Comparison of ENCODE assay signal across 20 cellular contexts in genomic region chr17:46863383-46864121, GRCh38. TPM values are rescaled to one million over a fixed set of nuclear protein-coding genes. Genes with fewer than 3 reads are reported as not detected.
DNase-seq lines count a peak whose midpoint lies in the region; FAIRE-seq and TF ChIP-seq lines count a peak whose summit lies in the region.
"Had no signal": no experiment of that assay in that cellular context is flagged by ENCODE, and none has a peak within 500 bp of the region (broad histone marks: within the 10 kb centered on the region; RNA-seq: fewer than 3 reads in every experiment).

No MANE protein-coding gene starts in this region.

- H3K36me3 ChIP-seq in BLaER1 (no peaks in the 10 kb centered on the region), kidney (ENCODE audit: control insufficient read depth in 1 of 2, insufficient read depth in 2 of 2, low read length in 2 of 2) (no peaks in the 10 kb centered on the region), osteoblast (ENCODE audit: insufficient read depth, low read length) (no peaks in the 10 kb centered on the region), uterus (no peaks in the 10 kb centered on the region)

- H3K4me3 ChIP-seq in BLaER1: peak overlapping the region; percentile 55
- no peak overlapping the region for H3K4me3 ChIP-seq in kidney (ENCODE audit: low read length in 2 of 2)
- H3K4me3 ChIP-seq in osteoblast (ENCODE audit: insufficient read depth, low read length): no peak overlapping the region
- H3K4me3 ChIP-seq in uterus: no peak overlapping the region

- H3K4me1 ChIP-seq in BLaER1: peaks cover 59% of the 10 kb centered on the region
- H3K4me1 ChIP-seq in kidney (ENCODE audit: control insufficient read depth in 1 of 2, insufficient read depth in 1 of 2, low read depth in 1 of 2, low read length in 2 of 2): peaks cover 0 to 7% of the 10 kb centered on the region in 2 donors
- no peaks in the 10 kb centered on the region for H3K4me1 ChIP-seq in osteoblast (ENCODE audit: insufficient read depth, low read length)
- no peaks in the 10 kb centered on the region for H3K4me1 ChIP-seq in uterus

- H3K9ac ChIP-seq in BLaER1: peak overlapping the region; percentile 60; the same call in 1 of the 2 replicates
- no peak overlapping the region for H3K9ac ChIP-seq in kidney (ENCODE audit: low read length in 2 of 2)

- no peaks in the 10 kb centered on the region for H3K79me2 ChIP-seq in osteoblast (ENCODE audit: insufficient read depth, low read length)

- no peak for TF ChIP-seq CTCF in kidney (IDR thresholded peaks at IDR 0.05; ENCODE audit: borderline replicate concordance, extremely low read depth, insufficient read depth)
- TF ChIP-seq CTCF in osteoblast (IDR thresholded peaks at IDR 0.05; ENCODE audit: extremely low read depth, low read depth, low read length): no peak
- TF ChIP-seq CTCF in uterus (IDR thresholded peaks at IDR 0.05): no peak

- intact Hi-C loops in kidney (cut with DNase I): no loop called here
- intact Hi-C loops in uterus (cut with DNase I; ENCODE audit: low total_unique reads): no loop called here

- H4K20me1 ChIP-seq in BLaER1 (no peaks in the 10 kb centered on the region), osteoblast (ENCODE audit: insufficient read depth, low read length) (no peaks in the 10 kb centered on the region)

- no peak for TF ChIP-seq POLR2A in uterus (IDR thresholded peaks at IDR 0.05)

- FAIRE-seq in HTR-8/SVneo (lab: Jason Lieb, UNC): peak; percentile 36
- FAIRE-seq in kidney (lab: Jason Lieb, UNC): no peak
- FAIRE-seq: D721Med, G401.6, GM12891, H54 had no signal

- H3K4me2 ChIP-seq in BLaER1 (peak overlapping the region; percentile 86), osteoblast (ENCODE audit: insufficient read depth, low read length) (no peak overlapping the region)

- DNase-seq in HTR-8/SVneo (ENCODE audit: insufficient read length, low spot score) (no peak), kidney (peak; percentile 39), osteoblast (ENCODE audit: insufficient read length, low spot score, missing footprints) (peak; percentile 26), uterus (no peak), inferior parietal cortex (ENCODE audit: extremely low spot score) (no peak), NCI-H748 (lab: John Stamatoyannopoulos, UW; ENCODE audit: unreplicated experiment) (no peak)
- DNase-seq: 8988T; ACHN; CD8-positive, alpha-beta T cell; COR-L47; DMS153; DMS79 treated with DMSO at 0.1 percent for 48 hours; EL had no signal

- no peaks in the 10 kb centered on the region for H3K27me3 ChIP-seq in BLaER1
- peaks cover 13% of the 10 kb centered on the region for H3K27me3 ChIP-seq in osteoblast (ENCODE audit: insufficient read depth, low read length)
- no peaks in the 10 kb centered on the region for H3K27me3 ChIP-seq in uterus

- no peak overlapping the region for H2AFZ ChIP-seq in osteoblast (ENCODE audit: low read length)

- H3K9me3 ChIP-seq in BLaER1: no peaks in the 10 kb centered on the region
- no peaks in the 10 kb centered on the region for H3K9me3 ChIP-seq in kidney (ENCODE audit: control insufficient read depth in 1 of 2, low read length in 2 of 2)
- no peaks in the 10 kb centered on the region for H3K9me3 ChIP-seq in osteoblast (ENCODE audit: low read depth, low read length)
- H3K9me3 ChIP-seq in uterus: no peaks in the 10 kb centered on the region

- peak overlapping the region; percentile 77 for H3K27ac ChIP-seq in BLaER1
- no peak overlapping the region for H3K27ac ChIP-seq in kidney (ENCODE audit: low read depth in 2 of 2, low read length in 2 of 2)
- no peak overlapping the region for H3K27ac ChIP-seq in osteoblast (ENCODE audit: low read depth, low read length)
- no peak overlapping the region for H3K27ac ChIP-seq in uterus
- H3K27ac ChIP-seq: C4-2B had no signal

RNA-seq across cellular contexts. Expression of gene WNT9B, which starts 12.2 kb away (rescaled TPM):
- total RNA-seq in kidney (5.3 TPM), osteoblast (0.36 TPM in 1 of 2 replicates, not detected in the other), uterus (under 1 TPM in 2 of 4 donors, not detected in 2; 0.27 to 0.59 TPM)
- 1.9 TPM for polyA plus RNA-seq in kidney (ENCODE audit: insufficient read depth, low read depth, low replicate concordance)
- total RNA-seq: CD8-positive, alpha-beta T cell; HT1080 had no signal

RNA-seq across cellular contexts. Expression of gene WNT3, which starts 45.1 kb away (rescaled TPM):
- 0.38 TPM for total RNA-seq in kidney
- polyA plus RNA-seq in kidney (ENCODE audit: insufficient read depth, low read depth, low replicate concordance): 1.3 TPM
- total RNA-seq in osteoblast: 0.88 and 1.1 TPM in 2 replicates
- total RNA-seq in uterus: under 1 TPM in 2 of 4 donors, not detected in 2; 0.46 to 0.90 TPM
- total RNA-seq: CD8-positive, alpha-beta T cell had no signal

RNA-seq across cellular contexts. Expression of gene GOSR2, which starts 59.4 kb away (rescaled TPM):
- total RNA-seq in kidney (68.2 TPM), osteoblast (43.9 and 44.9 TPM in 2 replicates), uterus (10 to 100 TPM; 66.9 to 90.5 (median 77.2) TPM)
- polyA plus RNA-seq in kidney (ENCODE audit: insufficient read depth, low read depth, low replicate concordance): 61.4 TPM

Comparison
In these comparisons a context has a peak if more than half of its experiments do, and no peak if none do; other contexts are left out.
1. DNase-seq: peak in kidney (single experiment) and osteoblast (single experiment); none in HTR-8/SVneo (single experiment), uterus (0 of 2), inferior parietal cortex (single experiment) and NCI-H748 (single experiment).